8 cellular contexts compared by ENCODE assay signal in the genomic region with DNA sequence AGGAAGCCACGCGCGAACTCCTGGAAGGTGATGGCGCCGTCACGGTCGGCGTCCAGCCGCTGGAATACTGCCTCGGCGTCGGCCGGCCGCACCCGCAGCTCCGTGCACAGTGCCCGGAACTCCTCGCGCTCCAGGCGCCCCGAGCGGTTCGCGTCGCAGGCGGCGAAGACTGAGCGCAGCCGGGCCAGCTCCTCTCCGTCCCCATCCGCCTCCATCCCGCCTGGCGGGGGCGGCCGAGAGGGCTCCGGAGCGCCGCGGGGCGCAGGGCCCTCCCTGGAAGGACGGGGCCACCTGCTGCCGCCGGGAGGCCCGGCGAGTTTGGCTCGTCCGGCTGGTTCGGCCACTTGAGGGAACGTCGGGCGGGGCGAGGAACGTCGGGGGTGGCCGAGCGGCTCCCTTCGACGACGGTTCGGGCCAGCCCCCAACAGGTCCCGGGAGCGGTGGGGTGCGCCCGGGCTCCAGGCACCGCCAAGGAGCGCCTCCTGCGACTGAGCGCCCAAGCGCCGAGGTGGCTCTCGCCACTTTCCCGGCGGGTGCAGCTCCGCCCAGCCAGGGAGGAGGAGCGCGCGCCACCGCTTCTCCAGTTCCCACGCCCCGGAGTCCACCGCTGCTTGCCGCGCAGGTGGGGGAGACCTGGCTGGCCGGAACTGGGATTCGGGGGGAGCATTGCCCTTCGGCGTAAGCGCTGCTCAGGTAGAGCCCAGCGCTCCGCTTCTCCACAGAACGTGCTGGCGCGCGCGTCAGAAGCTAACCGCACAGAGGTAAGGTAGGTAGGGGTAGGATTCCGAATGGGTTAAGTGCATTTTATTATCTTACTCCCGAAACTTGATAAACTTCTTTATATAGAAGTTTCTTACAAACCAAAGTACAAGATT. TPM values are rescaled to one million over a fixed set of nuclear protein-coding genes. Genes with fewer than 3 reads are reported as not detected.
DNase-seq lines count a peak whose midpoint lies in the region; ATAC-seq, FAIRE-seq and TF ChIP-seq lines count a peak whose summit lies in the region.

TSS of gene RASEF (minus strand) at position 490 of the 875 bp plus-strand sequence. CDS start at position 215, 275 bp downstream.

- peak; percentile 92 for ATAC-seq in esophagus mucosa
- peak; percentile 69 to 82 (median 79) for ATAC-seq in pancreas

- H3K9me3 ChIP-seq in pancreas, result no peaks in the 10 kb centered on the region

- no peaks in the 10 kb centered on the region for H3K4me1 Mint-ChIP-seq in activated naive CD4-positive, alpha-beta T cell treated with anti-CD3 and anti-CD28 coated beads, Interleukin-2, amount 10 ng/mL, durations not matched to agents 7 days and 5 days

- DNase-seq in EL (peak; percentile 63), NCI-H446 treated with DMSO at 0.1 percent for 48 hours (lab: John Stamatoyannopoulos, UW) (peak; percentile 16), pancreas (peak; percentile 89 to 94 (median 92)), GM10266 (ENCODE audit: extremely low spot score) (no peak), NOMO-1 treated with DMSO at 0.1 percent for 48 hours (lab: John Stamatoyannopoulos, UW; ENCODE audit: unreplicated experiment) (no peak), erythroblast (lab: John Stamatoyannopoulos, UW) (no peak)
- no peak for DNase-seq in activated naive CD4-positive, alpha-beta T cell treated with anti-CD3 and anti-CD28 coated beads, Interleukin-2, amount 10 ng/mL, durations not matched to agents 7 days and 5 days

- 1% methylated on average over 80 to 98 of the region's 98 CpGs for WGBS in pancreas, 2 donors

- CTCF ChIA-PET in activated naive CD4-positive, alpha-beta T cell treated with anti-CD3 and anti-CD28 coated beads, Interleukin-2, amount 10 ng/mL, durations not matched to agents 7 days and 5 days (lab: Charles Lee), result no interaction called here

- no peaks in the 10 kb centered on the region for H3K36me3 ChIP-seq in pancreas

- H3K36me3 Mint-ChIP-seq in activated naive CD4-positive, alpha-beta T cell treated with anti-CD3 and anti-CD28 coated beads, Interleukin-2, amount 10 ng/mL, durations not matched to agents 7 days and 5 days, result no peaks in the 10 kb centered on the region

- H3K4me1 ChIP-seq in pancreas, result peaks cover 11 to 13% (median 12%) of the 10 kb centered on the region in 3 donors

- TF ChIP-seq POLR2A in erythroblast (IDR thresholded peaks at IDR 0.05; ENCODE audit: low read length), result no peak

- H3K27me3 ChIP-seq in pancreas, result no peaks in the 10 kb centered on the region

- H3K27ac Mint-ChIP-seq in activated naive CD4-positive, alpha-beta T cell treated with anti-CD3 and anti-CD28 coated beads, Interleukin-2, amount 10 ng/mL, durations not matched to agents 7 days and 5 days, result no peak within 1 kb of the TSS

- no peaks in the 10 kb centered on the region for H3K9me3 Mint-ChIP-seq in activated naive CD4-positive, alpha-beta T cell treated with anti-CD3 and anti-CD28 coated beads, Interleukin-2, amount 10 ng/mL, durations not matched to agents 7 days and 5 days

- H3K27me3 Mint-ChIP-seq in activated naive CD4-positive, alpha-beta T cell treated with anti-CD3 and anti-CD28 coated beads, Interleukin-2, amount 10 ng/mL, durations not matched to agents 7 days and 5 days, result peaks cover 32% of the 10 kb centered on the region

- H3K4me3 Mint-ChIP-seq in activated naive CD4-positive, alpha-beta T cell treated with anti-CD3 and anti-CD28 coated beads, Interleukin-2, amount 10 ng/mL, durations not matched to agents 7 days and 5 days, result no peak within 1 kb of the TSS

- intact Hi-C loops in pancreas (cut with DNase I), result no loop called here

- no peak for FAIRE-seq in pancreas (lab: Jason Lieb, UNC)

- peak within 1 kb of the TSS; percentile 41 to 80 (median 70) for H3K4me3 ChIP-seq in pancreas

- no peak for TF ChIP-seq CTCF in pancreas (IDR thresholded peaks at IDR 0.05)
- TF ChIP-seq CTCF in GM10266 (IDR thresholded peaks at IDR 0.05; ENCODE audit: control insufficient read depth, insufficient read depth, low read depth, missing control alignments), result no peak

- H3K27ac ChIP-seq in pancreas, result peak within 1 kb of the TSS; percentile 95 to 100 (median 98)

RNA-seq across cellular contexts. Expression of gene RASEF, which starts in this region (rescaled TPM):
- total RNA-seq in esophagus mucosa (8.1 TPM), pancreas (10 to 100 TPM; 13.8 to 27.3 (median 22.8) TPM)
- polyA plus RNA-seq in pancreas, result 10 to 100 TPM; 10.3 to 12.8 TPM

Comparison
In these comparisons a context has a peak if more than half of its experiments do, and no peak if none do; other contexts are left out.
1. DNase-seq: peak in EL (single experiment), NCI-H446 treated with DMSO at 0.1 percent for 48 hours (single experiment) and pancreas (6 of 6); none in GM10266 (single experiment), activated naive CD4-positive, alpha-beta T cell treated with anti-CD3 and anti-CD28 coated beads, Interleukin-2, amount 10 ng/mL, durations not matched to agents 7 days and 5 days (single experiment), NOMO-1 treated with DMSO at 0.1 percent for 48 hours (single experiment) and erythroblast (0 of 2).